Comparison of ENCODE assay signal across 29 cellular contexts in genomic region chr1:156360534-156360933, GRCh38. TPM values are rescaled to one million over a fixed set of nuclear protein-coding genes. Genes with fewer than 3 reads are reported as not detected.
"Had no signal": no experiment of that assay in that cellular context is flagged by ENCODE, and none has a peak within 500 bp of the region (broad histone marks: within the 10 kb centered on the region; RNA-seq: fewer than 3 reads in every experiment).

No MANE protein-coding gene starts in this region.

- H3K36me3 Mint-ChIP-seq: mesothelial cell of epicardium had no signal

- DNase-seq: colonic mucosa; cortex of kidney; effector CD8-positive, alpha-beta T cell; effector memory CD8-positive, alpha-beta T cell; esophagus squamous epithelium; gastrocnemius medialis; glutamatergic neuron; head of caudate nucleus; heart right ventricle; hippocampal formation; left cardiac atrium; left lung; left ventricle myocardium superior; lower lobe of right lung; mucosa of descending colon had no signal

- H3K27ac ChIP-seq: colonic mucosa, epithelial cell of prostate, esophagus squamous epithelium, gastrocnemius medialis, heart right ventricle, left lung, lower lobe of right lung had no signal

- H3K4me3 ChIP-seq: colonic mucosa, esophagus squamous epithelium, gastrocnemius medialis, heart right ventricle, left lung, lower lobe of right lung, mucosa of descending colon had no signal

- H3K27me3 ChIP-seq: colonic mucosa had no signal

- H3K4me3 Mint-ChIP-seq: dendritic cell treated with granulocyte-macrophage colony-stimulating factor and Interleukin-4, amounts not matched to agents 40 ng/mL and 50 ng/mL, for 4 days; effector memory CD8-positive, alpha-beta T cell; endodermal cell; mesothelial cell of epicardium had no signal

- H3K27ac Mint-ChIP-seq: dendritic cell treated with granulocyte-macrophage colony-stimulating factor and Interleukin-4, amounts not matched to agents 40 ng/mL and 50 ng/mL, for 4 days; effector memory CD8-positive, alpha-beta T cell; endodermal cell; mesothelial cell of epicardium had no signal

- H3K36me3 ChIP-seq: colonic mucosa, esophagus squamous epithelium, gastrocnemius medialis, heart right ventricle, left lung, lower lobe of right lung had no signal

- H3K9me3 Mint-ChIP-seq: dendritic cell treated with granulocyte-macrophage colony-stimulating factor and Interleukin-4, amounts not matched to agents 40 ng/mL and 50 ng/mL, for 4 days; effector memory CD8-positive, alpha-beta T cell; endodermal cell; mesothelial cell of epicardium had no signal

- ATAC-seq: effector memory CD8-positive, alpha-beta T cell; esophagus mucosa; gastrocnemius medialis; heart right ventricle; left cardiac atrium; left lung; left ventricle myocardium superior; lower lobe of right lung had no signal

- H3K9me3 ChIP-seq: colonic mucosa, esophagus squamous epithelium, gastrocnemius medialis, heart right ventricle, left lung, lower lobe of right lung, mucosa of descending colon had no signal

- H3K4me1 ChIP-seq: colonic mucosa, gastrocnemius medialis, left lung, lower lobe of right lung had no signal

- FAIRE-seq: endometrium, islet of Langerhans, keratinocyte had no signal

RNA-seq across cellular contexts. Expression of gene RHBG, which starts 8.5 kb away (rescaled TPM):
- total RNA-seq: dermis microvascular lymphatic vessel endothelial cell, gastrocnemius medialis, glomerular endothelial cell, heart right ventricle, kidney epithelial cell, left cardiac atrium, left lung, left ventricle myocardium superior, lower lobe of right lung, lung microvascular endothelial cell, mesenteric fat pad, mucosa of descending colon, myocyte had no signal
- polyA plus RNA-seq: heart right ventricle, keratinocyte had no signal

RNA-seq across cellular contexts. Expression of gene TSACC, which starts 22.2 kb away (rescaled TPM):
- total RNA-seq: colonic mucosa, dermis microvascular lymphatic vessel endothelial cell, esophagus squamous epithelium, gastrocnemius medialis, glomerular endothelial cell, left lung, left ventricle myocardium superior, lower lobe of right lung, lung microvascular endothelial cell, mesothelial cell of epicardium, myocyte had no signal
- polyA plus RNA-seq: heart right ventricle had no signal
